In genomic region chr1:172818841-172819527, GRCh38 we compare ENCODE assay signal across 1 cellular context.
TF ChIP-seq lines count a peak whose summit lies in the region.

No MANE protein-coding gene starts in this region.

TF ChIP-seq in GM12878, 131 proteins besides CTCF, POLR2A, EP300 and RAD21 (continued from another document):
- TF ChIP-seq REST (IDR thresholded peaks at IDR 0.05; ENCODE audit: low read depth, low read length) (no peak), HDGF (IDR thresholded peaks at IDR 0.05) (no peak), ZNF687 (IDR thresholded peaks at IDR 0.05) (no peak), HDAC6 (IDR thresholded peaks at IDR 0.05; ENCODE audit: unreplicated experiment) (no peak), POLR2AphosphoS2 (IDR thresholded peaks at IDR 0.05; ENCODE audit: low read depth, low read length) (no peak), NRF1 (conservative IDR thresholded peaks at IDR 0.05; ENCODE audit: low read depth, low read length) (no peak), IRF3 (IDR thresholded peaks at IDR 0.05) (no peak), RELA (IDR thresholded peaks at IDR 0.05; ENCODE audit: borderline replicate concordance, partially characterized antibody) (peak; percentile 23), MXI1 (IDR thresholded peaks at IDR 0.05; ENCODE audit: low read depth, low read length) (peak; percentile 49), TAF1 (IDR thresholded peaks at IDR 0.05; ENCODE audit: borderline replicate concordance, low read depth, low read length) (no peak), SP1 (IDR thresholded peaks at IDR 0.05; ENCODE audit: low read depth, low read length) (peak; percentile 76), MTA2 (IDR thresholded peaks at IDR 0.05; ENCODE audit: low read depth) (peak; percentile 91), JUNB (IDR thresholded peaks at IDR 0.05) (peak; percentile 85), STAT3 (IDR thresholded peaks at IDR 0.05; ENCODE audit: low read depth, low read length) (no peak), NBN (IDR thresholded peaks at IDR 0.05) (peak; percentile 96), CEBPB (IDR thresholded peaks at IDR 0.05; ENCODE audit: borderline replicate concordance in 1 of 2, low read depth in 2 of 2, low read length in 2 of 2) (peak in 1 of 2 experiments; percentile 97; a peak in 1 of 4 replicates), IKZF2 (IDR thresholded peaks at IDR 0.05) (peak; percentile 93 to 96), MAX (IDR thresholded peaks at IDR 0.05; ENCODE audit: low read depth, low read length) (no peak; the same call in 1 of the 2 replicates), TCF3 (IDR thresholded peaks at IDR 0.05; ENCODE audit: borderline replicate concordance, insufficient read depth, low read depth, low read length) (peak; percentile 81; the same call in 1 of the 2 replicates), TARDBP (IDR thresholded peaks at IDR 0.05; ENCODE audit: borderline replicate concordance) (peak; percentile 22; the same call in 1 of the 2 replicates), USF2 (IDR thresholded peaks at IDR 0.05; ENCODE audit: borderline replicate concordance, low read depth, low read length) (no peak), SUPT20H (IDR thresholded peaks at IDR 0.05; ENCODE audit: borderline replicate concordance, control insufficient read depth, low read depth, low read length) (no peak), ZBTB4 (CRISPR knock-in tag; IDR thresholded peaks at IDR 0.05) (no peak), CBFB (IDR thresholded peaks at IDR 0.05; ENCODE audit: low read depth) (peak; percentile 51; the same call in 1 of the 2 replicates), E2F4 (IDR thresholded peaks at IDR 0.05; ENCODE audit: low read depth, low read length) (no peak), NR2F1 (conservative IDR thresholded peaks at IDR 0.05) (peak; percentile 93), CREM (IDR thresholded peaks at IDR 0.05; ENCODE audit: low read depth) (peak; percentile 90), CHD2 (IDR thresholded peaks at IDR 0.05; ENCODE audit: borderline replicate concordance, low read depth, low read length) (peak; percentile 89), SREBF2 (IDR thresholded peaks at IDR 0.05; ENCODE audit: low read length) (no peak), SIN3A (IDR thresholded peaks at IDR 0.05; ENCODE audit: low read depth, low read length) (no peak), PKNOX1 (IDR thresholded peaks at IDR 0.05) (peak; percentile 97), STAT1 (conservative IDR thresholded peaks at IDR 0.05) (no peak), E2F8 (IDR thresholded peaks at IDR 0.05; ENCODE audit: low read depth, partially characterized antibody) (no peak), PBX3 (IDR thresholded peaks at IDR 0.05; ENCODE audit: insufficient replicate concordance, low read depth, low read length) (peak; percentile 87), ZSCAN29 (IDR thresholded peaks at IDR 0.05) (no peak; the same call in 1 of the 2 replicates), FOXK2 (IDR thresholded peaks at IDR 0.05) (no peak), MEF2A (IDR thresholded peaks at IDR 0.05; ENCODE audit: insufficient read depth, low read depth, low read length) (peak; percentile 69; the same call in 1 of the 2 replicates), NFIC (IDR thresholded peaks at IDR 0.05; ENCODE audit: low read depth, low read length) (peak; percentile 97), ATF7 (IDR thresholded peaks at IDR 0.05; ENCODE audit: low read depth) (peak; percentile 94), GABPA (IDR thresholded peaks at IDR 0.05; ENCODE audit: low read depth) (peak; percentile 63; the same call in 1 of the 2 replicates), RUNX3 (IDR thresholded peaks at IDR 0.05; ENCODE audit: low read length) (peak; percentile 91), CHD1 (IDR thresholded peaks at IDR 0.05; ENCODE audit: low read depth, low read length) (peak; percentile 65; the same call in 1 of the 2 replicates)
TF ChIP-seq in GM12878: peak in this region for 67.
